In the genomic region with DNA sequence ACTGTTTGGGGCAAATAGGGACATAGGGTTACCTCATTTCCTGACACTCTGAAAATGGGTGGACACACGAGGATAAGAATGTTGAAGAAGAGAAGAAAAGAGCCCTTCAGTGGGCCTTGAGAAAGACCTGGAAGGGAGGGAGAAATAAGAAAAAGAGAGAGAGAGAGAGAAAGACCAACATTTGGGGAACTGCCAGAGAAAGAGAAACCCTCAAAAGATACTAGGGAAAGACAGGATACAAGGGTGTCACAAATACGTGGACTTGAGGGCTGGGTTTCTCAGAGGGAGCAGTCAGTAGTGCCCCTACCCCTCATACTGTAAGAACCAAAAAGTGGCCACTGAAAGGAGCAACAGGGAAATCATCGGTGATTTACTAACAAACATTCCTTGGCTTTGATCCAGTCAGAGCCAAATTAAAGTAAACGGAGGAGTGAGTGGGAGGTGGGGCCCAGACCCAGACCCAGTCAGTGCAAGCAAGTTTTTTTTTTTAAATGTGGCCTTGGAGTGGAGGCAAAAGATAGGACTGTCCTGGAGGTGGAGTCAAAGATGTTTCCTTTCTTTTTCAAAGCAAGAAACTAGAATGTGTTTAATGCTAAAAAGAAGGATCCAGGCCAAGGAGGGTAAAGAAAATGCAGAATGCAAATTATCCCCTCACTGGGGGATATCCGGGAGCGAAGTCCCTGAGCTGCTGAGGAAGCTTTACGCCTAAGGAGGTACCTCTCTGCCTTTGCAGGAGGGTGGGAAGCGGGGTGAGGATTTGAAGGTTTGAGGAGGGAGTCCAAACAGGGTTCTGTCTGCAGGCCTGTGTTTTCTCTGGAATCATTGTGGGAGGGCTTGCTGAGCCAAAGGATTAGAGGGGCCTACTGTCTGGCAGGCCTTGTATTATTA, we compare ENCODE assay signal across 10 cellular contexts.
DNase-seq lines count a peak whose midpoint lies in the region; ATAC-seq, FAIRE-seq and TF ChIP-seq lines count a peak whose summit lies in the region.
"Had no signal": no experiment of that assay in that cellular context is flagged by ENCODE, and none has a peak within 500 bp of the region (broad histone marks: within the 10 kb centered on the region; RNA-seq: fewer than 3 reads in every experiment).

No MANE protein-coding gene starts in this region.

- 25 to 28% methylated on average over 8 of the region's 8 CpGs for WGBS in testis, 2 donors

- TF ChIP-seq POLR2A in testis (IDR thresholded peaks at IDR 0.05): no peak

- H3K4me3 Mint-ChIP-seq in activated CD4-positive, alpha-beta T cell treated with anti-CD3 and anti-CD28 coated beads for 36 hours: peak overlapping the region; percentile 72
- H3K4me3 Mint-ChIP-seq in activated naive CD8-positive, alpha-beta T cell treated with anti-CD3 and anti-CD28 coated beads, Interleukin-2, amount 10 ng/mL, durations not matched to agents 7 days and 5 days: peak overlapping the region; percentile 82
- peak overlapping the region; percentile 59 to 75 (median 66) for H3K4me3 Mint-ChIP-seq in immature natural killer cell

- H3K4me3 ChIP-seq in testis: peak overlapping the region in 1 of 2 donors; percentile 32

- DNase-seq in activated CD4-positive, alpha-beta T cell treated with anti-CD3 and anti-CD28 coated beads for 36 hours: no peak
- no peak for DNase-seq in activated CD4-positive, alpha-beta T cell treated with anti-CD3 and anti-CD28 coated beads, Interleukin-2, amount 50 U/mL, for 1 hour
- no peak for DNase-seq in activated naive CD8-positive, alpha-beta T cell treated with anti-CD3 and anti-CD28 coated beads, Interleukin-2, amount 10 ng/mL, durations not matched to agents 7 days and 5 days
- DNase-seq in immature natural killer cell: no peak
- DNase-seq in testis: peak; percentile 41
- no peak for DNase-seq in HTR-8/SVneo (ENCODE audit: insufficient read length, low spot score)
- DNase-seq: activated CD4-positive, alpha-beta T cell treated with anti-CD3 and anti-CD28 coated beads for 48 hours; BE2C had no signal

- H3K27me3 ChIP-seq in testis: no peaks in the 10 kb centered on the region

- peaks cover 8% of the 10 kb centered on the region for H3K4me1 ChIP-seq in testis
- H3K4me1 ChIP-seq: BE2C had no signal

- no peaks in the 10 kb centered on the region for H3K9me3 Mint-ChIP-seq in activated CD4-positive, alpha-beta T cell treated with anti-CD3 and anti-CD28 coated beads for 36 hours (ENCODE audit: low read depth)
- no peaks in the 10 kb centered on the region for H3K9me3 Mint-ChIP-seq in activated naive CD8-positive, alpha-beta T cell treated with anti-CD3 and anti-CD28 coated beads, Interleukin-2, amount 10 ng/mL, durations not matched to agents 7 days and 5 days
- no peaks in the 10 kb centered on the region for H3K9me3 Mint-ChIP-seq in immature natural killer cell

- TF ChIP-seq CTCF in testis (IDR thresholded peaks at IDR 0.05): no peak

- peak; percentile 33 for ATAC-seq in activated CD4-positive, alpha-beta T cell treated with anti-CD3 and anti-CD28 coated beads for 36 hours
- peak; percentile 2 for ATAC-seq in activated naive CD8-positive, alpha-beta T cell treated with anti-CD3 and anti-CD28 coated beads, Interleukin-2, amount 10 ng/mL, durations not matched to agents 7 days and 5 days (ENCODE audit: low read depth)
- ATAC-seq in HG03520 (IDR thresholded peaks at IDR 0.05; ENCODE audit: unreplicated experiment): no peak
- no peak for ATAC-seq in GM21737 (IDR thresholded peaks at IDR 0.05; ENCODE audit: unreplicated experiment)

- CTCF ChIA-PET in activated CD4-positive, alpha-beta T cell treated with anti-CD3 and anti-CD28 coated beads for 36 hours (lab: Charles Lee): interaction anchor here (0.7 to 1.6 kb wide), 2 partner anchors 58 to 152 kb away, joined by 3 read pairs; no protein-coding TSS in a partner anchor

- peak overlapping the region; percentile 97 for H3K27ac Mint-ChIP-seq in activated CD4-positive, alpha-beta T cell treated with anti-CD3 and anti-CD28 coated beads for 36 hours
- peak overlapping the region; percentile 85 for H3K27ac Mint-ChIP-seq in activated naive CD8-positive, alpha-beta T cell treated with anti-CD3 and anti-CD28 coated beads, Interleukin-2, amount 10 ng/mL, durations not matched to agents 7 days and 5 days
- peak overlapping the region; percentile 80 to 92 (median 88) for H3K27ac Mint-ChIP-seq in immature natural killer cell

- no peaks in the 10 kb centered on the region for H3K27me3 Mint-ChIP-seq in activated CD4-positive, alpha-beta T cell treated with anti-CD3 and anti-CD28 coated beads for 36 hours
- no peaks in the 10 kb centered on the region for H3K27me3 Mint-ChIP-seq in activated naive CD8-positive, alpha-beta T cell treated with anti-CD3 and anti-CD28 coated beads, Interleukin-2, amount 10 ng/mL, durations not matched to agents 7 days and 5 days
- peaks cover 0 to 4% (median 0%) of the 10 kb centered on the region in 3 donors for H3K27me3 Mint-ChIP-seq in immature natural killer cell (ENCODE audit: low read depth in 3 of 3)

- POLR2A ChIA-PET in activated CD4-positive, alpha-beta T cell treated with anti-CD3 and anti-CD28 coated beads for 36 hours (lab: Charles Lee): no interaction called here
- POLR2A ChIA-PET in activated naive CD8-positive, alpha-beta T cell treated with anti-CD3 and anti-CD28 coated beads, Interleukin-2, amount 10 ng/mL, durations not matched to agents 7 days and 5 days (lab: Charles Lee): interaction anchor here (0.7 to 8.2 kb wide), 6 partner anchors 10 to 175 kb away, joined by 3 to 238 read pairs (median 4); no protein-coding TSS in a partner anchor

- H3K27ac ChIP-seq in testis: peak overlapping the region; percentile 79 to 83

- H3K9me3 ChIP-seq in testis: no peaks in the 10 kb centered on the region
- H3K9me3 ChIP-seq: BE2C had no signal

- H3K36me3 Mint-ChIP-seq in activated CD4-positive, alpha-beta T cell treated with anti-CD3 and anti-CD28 coated beads for 36 hours (ENCODE audit: low read depth): peaks cover 82% of the 10 kb centered on the region
- H3K36me3 Mint-ChIP-seq in activated naive CD8-positive, alpha-beta T cell treated with anti-CD3 and anti-CD28 coated beads, Interleukin-2, amount 10 ng/mL, durations not matched to agents 7 days and 5 days: peaks cover 64% of the 10 kb centered on the region
- peaks cover 22 to 27% (median 23%) of the 10 kb centered on the region in 3 donors for H3K36me3 Mint-ChIP-seq in immature natural killer cell

- intact Hi-C loops in activated CD4-positive, alpha-beta T cell treated with anti-CD3 and anti-CD28 coated beads for 36 hours (cut with DNase I, micrococcal nuclease): no loop called here
- intact Hi-C loops in testis (cut with DNase I; ENCODE audit: low total_unique reads): no loop called here

- peaks cover 74% of the 10 kb centered on the region for H3K4me1 Mint-ChIP-seq in activated CD4-positive, alpha-beta T cell treated with anti-CD3 and anti-CD28 coated beads for 36 hours
- peaks cover 60% of the 10 kb centered on the region for H3K4me1 Mint-ChIP-seq in activated naive CD8-positive, alpha-beta T cell treated with anti-CD3 and anti-CD28 coated beads, Interleukin-2, amount 10 ng/mL, durations not matched to agents 7 days and 5 days
- H3K4me1 Mint-ChIP-seq in immature natural killer cell: peaks cover 66 to 92% of the 10 kb centered on the region in 2 donors

- no peak for FAIRE-seq in HTR-8/SVneo (lab: Jason Lieb, UNC)

- H3K36me3 ChIP-seq in testis (ENCODE audit: low read depth, missing control alignments): no peaks in the 10 kb centered on the region
- H3K36me3 ChIP-seq: BE2C had no signal

Comparison
In these comparisons a context has a peak if more than half of its experiments do, and no peak if none do; other contexts are left out.
1. ATAC-seq: peak in activated CD4-positive, alpha-beta T cell treated with anti-CD3 and anti-CD28 coated beads for 36 hours (single experiment) and activated naive CD8-positive, alpha-beta T cell treated with anti-CD3 and anti-CD28 coated beads, Interleukin-2, amount 10 ng/mL, durations not matched to agents 7 days and 5 days (single experiment); none in HG03520 (single experiment) and GM21737 (single experiment).
2. Peak in every context shown above with its lines, with median percentiles within 50 percentile points of each other: H3K27ac Mint-ChIP-seq and H3K4me3 Mint-ChIP-seq.